Comparison of ENCODE assay signal across 9 cellular contexts in the genomic region with DNA sequence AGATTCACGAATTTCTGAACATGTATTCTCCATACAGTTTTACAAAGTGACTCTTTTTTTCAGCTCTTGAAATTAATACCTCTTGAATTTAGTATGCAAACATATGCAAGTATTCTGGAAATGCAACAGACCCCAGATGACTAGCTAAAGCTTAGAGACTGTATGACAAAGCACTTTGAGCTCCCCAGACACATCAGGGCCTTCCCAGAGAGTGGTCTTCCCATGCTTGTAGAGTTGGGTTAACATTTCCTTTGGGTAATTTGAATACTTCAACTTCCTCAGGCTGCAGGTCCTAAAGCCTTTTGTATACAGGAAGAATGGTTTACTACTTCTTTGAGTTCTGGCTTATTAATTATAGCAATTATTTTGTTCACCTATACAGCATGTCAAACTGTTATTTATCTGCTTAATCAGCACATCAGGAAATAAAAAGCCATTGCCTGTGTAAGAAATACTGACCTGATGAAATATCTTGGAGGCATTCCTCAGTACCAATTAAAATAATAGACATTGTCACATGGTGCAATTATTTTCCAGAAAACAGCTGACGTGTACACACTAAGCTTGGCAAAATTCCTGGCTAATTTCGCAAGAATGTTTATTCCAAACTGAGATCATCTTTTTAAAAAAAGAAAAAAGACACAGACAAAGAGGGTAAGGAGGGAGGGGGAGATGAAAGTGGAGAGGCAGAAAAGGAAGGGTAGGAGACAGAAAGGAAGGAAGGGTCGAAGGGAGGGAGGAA.
DNase-seq lines count a peak whose midpoint lies in the region; ATAC-seq and TF ChIP-seq lines count a peak whose summit lies in the region.
"Had no signal": no experiment of that assay in that cellular context is flagged by ENCODE, and none has a peak within 500 bp of the region (broad histone marks: within the 10 kb centered on the region; RNA-seq: fewer than 3 reads in every experiment).

No MANE protein-coding gene starts in this region.

- no peak overlapping the region for H3K4me3 Mint-ChIP-seq in natural killer cell

- H3K9me3 ChIP-seq in GM23248 (ENCODE audit: low read depth), result no peaks in the 10 kb centered on the region
- no peaks in the 10 kb centered on the region for H3K9me3 ChIP-seq in testis

- H3K27me3 Mint-ChIP-seq in natural killer cell (ENCODE audit: low read depth in 2 of 2), result peaks cover 2 to 7% of the 10 kb centered on the region in 2 donors

- no peak for ATAC-seq in HG03135 (IDR thresholded peaks at IDR 0.05; ENCODE audit: unreplicated experiment)
- ATAC-seq in natural killer cell, result no peak

- peaks cover 22% of the 10 kb centered on the region for H3K4me1 ChIP-seq in GM23248 (ENCODE audit: insufficient read depth)
- H3K4me1 ChIP-seq in testis, result peaks cover 8% of the 10 kb centered on the region

- no peaks in the 10 kb centered on the region for H3K36me3 Mint-ChIP-seq in natural killer cell

- H4K20me1 ChIP-seq in GM23248 (ENCODE audit: insufficient read depth), result no peaks in the 10 kb centered on the region

- H3F3A ChIP-seq in GM23248 (ENCODE audit: insufficient read depth), result peaks cover 18% of the 10 kb centered on the region

- WGBS in GM23248 (ENCODE audit: low coverage in 1 of 2, low lambda C conversion rate in 2 of 2, missing lambda C conversion rate in 2 of 2), 2 experiments, result 1 to 3% methylated on average over 4 of the region's 4 CpGs
- WGBS in testis, 2 donors, result 46 to 47% methylated on average over 4 of the region's 4 CpGs

- no peaks in the 10 kb centered on the region for H3K9me2 ChIP-seq in GM23248 (ENCODE audit: insufficient read depth)

- peak overlapping the region; percentile 84 for H3K9ac ChIP-seq in GM23248

- H2AFZ ChIP-seq in GM23248, result peak overlapping the region; percentile 60

- H3K27ac ChIP-seq in GM23248, result peak overlapping the region; percentile 94
- peak overlapping the region in 1 of 2 donors; percentile 31 for H3K27ac ChIP-seq in testis

- DNase-seq in GM23248 (peak; percentile 92), SK-MEL-5 (ENCODE audit: low read depth, low spot score) (peak; percentile 24), glomerular visceral epithelial cell (ENCODE audit: extremely low spot score) (peak; percentile 77), retina (peak; percentile 41), natural killer cell (no peak), testis (no peak), NOMO-1 treated with DMSO at 0.1 percent for 48 hours (lab: John Stamatoyannopoulos, UW; ENCODE audit: unreplicated experiment) (no peak)
- DNase-seq: RPMI8226 had no signal

- H3K4me3 ChIP-seq in GM23248 (peak overlapping the region; percentile 54), testis (no peak overlapping the region)

- in situ Hi-C loops in GM23248 (cut with MboI), result no loop called here
- in situ Hi-C loops in SK-MEL-5 (cut with HindIII; ENCODE audit: low pct_unique_long_range_greater_than_20kb, low sequenced_read_pairs), result no loop called here

- intact Hi-C loops in natural killer cell (cut with micrococcal nuclease) (no loop called here), testis (cut with DNase I; ENCODE audit: low total_unique reads) (no loop called here)

- no peak for TF ChIP-seq POLR2A in testis (IDR thresholded peaks at IDR 0.05)

- no peaks in the 10 kb centered on the region for H3K9me3 Mint-ChIP-seq in natural killer cell

- H3K27me3 ChIP-seq in GM23248 (replicated peaks; ENCODE audit: insufficient read depth), result no peaks in the 10 kb centered on the region
- H3K27me3 ChIP-seq in testis, result no peaks in the 10 kb centered on the region

- H3K4me1 Mint-ChIP-seq in natural killer cell, result no peaks in the 10 kb centered on the region

- no peaks in the 10 kb centered on the region for H3K79me2 ChIP-seq in GM23248 (ENCODE audit: insufficient read depth)

- TF ChIP-seq CTCF in natural killer cell (IDR thresholded peaks at IDR 0.05) (no peak), testis (IDR thresholded peaks at IDR 0.05) (no peak)

- no peak overlapping the region for H3K27ac Mint-ChIP-seq in natural killer cell

- peak overlapping the region; percentile 79 for H3K4me2 ChIP-seq in GM23248 (ENCODE audit: unreplicated experiment)

- H3K36me3 ChIP-seq in GM23248 (ENCODE audit: low read depth), result no peaks in the 10 kb centered on the region
- no peaks in the 10 kb centered on the region for H3K36me3 ChIP-seq in testis (ENCODE audit: low read depth, missing control alignments)

Comparison
In these comparisons a context has a peak if more than half of its experiments do, and no peak if none do; other contexts are left out.
1. DNase-seq: peak in GM23248 (single experiment), SK-MEL-5 (single experiment), glomerular visceral epithelial cell (single experiment) and retina (single experiment); none in natural killer cell (single experiment), testis (single experiment) and NOMO-1 treated with DMSO at 0.1 percent for 48 hours (single experiment).